1 cellular context compared by ENCODE assay signal in the genomic region with DNA sequence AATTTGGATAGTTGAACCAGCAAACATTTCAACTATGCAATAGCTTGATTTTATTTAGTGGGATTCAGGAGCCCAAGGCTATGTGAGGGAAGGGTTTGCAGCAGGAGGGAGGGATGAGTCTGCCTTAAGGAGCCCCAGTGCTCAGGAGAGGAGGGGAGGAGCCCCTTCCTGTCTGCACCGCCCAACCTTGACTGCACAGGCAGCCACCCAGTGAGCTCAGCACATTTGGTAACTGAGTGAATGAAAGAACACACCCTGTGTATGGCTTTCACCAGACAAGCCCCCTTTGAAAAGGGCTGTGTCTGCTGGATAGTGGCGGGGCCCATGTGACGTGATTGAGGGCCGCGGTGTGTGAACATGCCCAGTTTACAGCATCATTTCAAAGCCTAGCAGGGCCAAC.
TF ChIP-seq lines count a peak whose summit lies in the region.

No MANE protein-coding gene starts in this region.

TF ChIP-seq in K562, 482 proteins besides CTCF, POLR2A, EP300 and RAD21 (continued from another document):
- TF ChIP-seq JUNB (CRISPR knock-in tag; conservative IDR thresholded peaks at IDR 0.05), result no peak
